ENCODE assay signal across 8 cellular contexts in genomic region chrX:16719334-16720084, GRCh38. TPM values are rescaled to one million over a fixed set of nuclear protein-coding genes. Genes with fewer than 3 reads are reported as not detected.
A peak's percentile ranks its signal among the peaks of the same experiment; 100 is the strongest.
DNase-seq lines count a peak whose midpoint lies in the region; ATAC-seq and TF ChIP-seq lines count a peak whose summit lies in the region.

Gene SYAP1, plus strand, starts transcription at chrX:16719612. Its CDS starts 113 bp downstream, at chrX:16719725.

- peak within 1 kb of the TSS; percentile 72 for H3K4me2 ChIP-seq in mammary epithelial cell (ENCODE audit: insufficient read depth, low read depth, low read length)

- dilution Hi-C loops in mammary epithelial cell (cut with HindIII; ENCODE audit: low sequenced_read_pairs) = no loop called here

- H2AFZ ChIP-seq in ACC112 (ENCODE audit: low read length, unreplicated experiment) = no peak within 1 kb of the TSS
- peak within 1 kb of the TSS; percentile 83 for H2AFZ ChIP-seq in mammary epithelial cell (ENCODE audit: low read depth, low read length)

- DNase-seq in NCI-H2227 (lab: John Stamatoyannopoulos, UW; ENCODE audit: unreplicated experiment) (peak; percentile 100), WERI-Rb-1 (peak; percentile 98), mammary epithelial cell (peak; percentile 98)

- peak; percentile 93 for ATAC-seq in GM18873 (IDR thresholded peaks at IDR 0.05; ENCODE audit: low FRiP score, unreplicated experiment)
- peak; percentile 99 for ATAC-seq in HG03139 (IDR thresholded peaks at IDR 0.05; ENCODE audit: unreplicated experiment)

- H3K79me2 ChIP-seq in ACC112 (ENCODE audit: control insufficient read depth, insufficient read depth, low read length, unreplicated experiment) (peaks cover 49% of the 10 kb centered on the region), mammary epithelial cell (ENCODE audit: insufficient read depth, low read length) (peaks cover 49% of the 10 kb centered on the region)

- H3K4me3 ChIP-seq in ACC112 (ENCODE audit: low read depth, low read length) = peak within 1 kb of the TSS; percentile 100
- H3K4me3 ChIP-seq in WERI-Rb-1 (ENCODE audit: low read depth, low read length) = peak within 1 kb of the TSS; percentile 90
- peak within 1 kb of the TSS; percentile 64 to 78 (median 72) for H3K4me3 ChIP-seq in mammary epithelial cell (replicated peaks in 1 of 3; ENCODE audit: insufficient read depth in 1 of 3, low read depth in 2 of 3, low read length in 3 of 3)
- H3K4me3 ChIP-seq in iPS-20b (ENCODE audit: low read length) = peak within 1 kb of the TSS; percentile 90
- H3K4me3 ChIP-seq in skin epidermis = peak within 1 kb of the TSS; percentile 53 to 72 (median 62)

- H4K20me1 ChIP-seq in mammary epithelial cell (ENCODE audit: insufficient read depth, low read length) = no peaks in the 10 kb centered on the region

- peaks cover 7% of the 10 kb centered on the region for H3K4me1 ChIP-seq in ACC112 (ENCODE audit: control insufficient read depth, insufficient read depth, low read length, unreplicated experiment)
- H3K4me1 ChIP-seq in mammary epithelial cell (ENCODE audit: insufficient read depth, low read length) = peaks cover 3% of the 10 kb centered on the region
- no peaks in the 10 kb centered on the region; the same call in 1 of the 2 replicates for H3K4me1 ChIP-seq in iPS-20b (ENCODE audit: insufficient read depth, low read length)

- no TSS peak for BruUV-seq in mammary epithelial cell (replicated peaks; lab: Mats Ljungman, UMichigan)

- intact Hi-C loops in mammary epithelial cell (cut with micrococcal nuclease) = no loop called here

- TF ChIP-seq CTCF in WERI-Rb-1 (IDR thresholded peaks at IDR 0.05; ENCODE audit: low read depth, low read length) = no peak
- TF ChIP-seq CTCF in mammary epithelial cell (conservative IDR thresholded peaks at IDR 0.05 in 1 of 2, IDR thresholded peaks at IDR 0.05 in 1 of 2; ENCODE audit: extremely low read depth in 1 of 2, insufficient read depth in 1 of 2, low read depth in 1 of 2, low read length in 2 of 2) = peak in 1 of 2 donors; percentile 9

- H3K9me3 ChIP-seq in WERI-Rb-1 (ENCODE audit: severe bottlenecking) = no peaks in the 10 kb centered on the region
- H3K9me3 ChIP-seq in mammary epithelial cell (replicated peaks; ENCODE audit: insufficient read depth, low read length) = no peaks in the 10 kb centered on the region
- no peaks in the 10 kb centered on the region for H3K9me3 ChIP-seq in iPS-20b (ENCODE audit: insufficient read depth, low read depth, low read length)

- H3K27me3 ChIP-seq in ACC112 (ENCODE audit: insufficient read depth, low read length) = no peaks in the 10 kb centered on the region
- H3K27me3 ChIP-seq in WERI-Rb-1 (ENCODE audit: insufficient read depth, low read depth, severe bottlenecking) = no peaks in the 10 kb centered on the region
- H3K27me3 ChIP-seq in mammary epithelial cell (ENCODE audit: insufficient read depth, low read length) = no peaks in the 10 kb centered on the region
- H3K27me3 ChIP-seq in iPS-20b (ENCODE audit: insufficient read depth, low read length) = no peaks in the 10 kb centered on the region

- WGBS in mammary epithelial cell (ENCODE audit: low coverage, missing lambda C conversion rate) = under 1% methylated on average over 42 of the region's 54 CpGs

- in situ Hi-C loops in mammary epithelial cell (cut with MboI; ENCODE audit: low sequenced_read_pairs in 2 of 2) = no loop called here

- peaks cover 7% of the 10 kb centered on the region; the same call in 1 of the 2 replicates for H3K36me3 ChIP-seq in ACC112 (ENCODE audit: insufficient read depth, low read length)
- H3K36me3 ChIP-seq in WERI-Rb-1 = peaks cover 17% of the 10 kb centered on the region
- H3K36me3 ChIP-seq in mammary epithelial cell (ENCODE audit: insufficient read depth, low read length) = peaks cover 6% of the 10 kb centered on the region
- no peaks in the 10 kb centered on the region for H3K36me3 ChIP-seq in iPS-20b (ENCODE audit: insufficient read depth, low read depth, low read length)

- CTCF ChIA-PET in mammary epithelial cell (lab: Charles Lee; ENCODE audit: low non-redundant PET) = interaction anchor here (0.5 to 0.7 kb wide), 2 partner anchors 25 to 283 kb away, joined by 4 read pairs; no protein-coding TSS in a partner anchor

- peak within 1 kb of the TSS; percentile 98 for H3K9ac ChIP-seq in mammary epithelial cell (ENCODE audit: insufficient read depth, low read length)
- peak within 1 kb of the TSS; percentile 98 for H3K9ac ChIP-seq in iPS-20b (ENCODE audit: low read depth, low read length)

- H3K27ac ChIP-seq in ACC112 (ENCODE audit: low read depth, low read length) (peak within 1 kb of the TSS; percentile 98), WERI-Rb-1 (peak within 1 kb of the TSS; percentile 97), mammary epithelial cell (ENCODE audit: insufficient read depth, low read depth, low read length) (peak within 1 kb of the TSS; percentile 93), iPS-20b (ENCODE audit: low read length) (peak within 1 kb of the TSS; percentile 87), skin epidermis (peak within 1 kb of the TSS; percentile 31 to 93 (median 87))

RNA-seq across cellular contexts. Expression of gene SYAP1, which starts in this region (rescaled TPM):
- total RNA-seq in mammary epithelial cell = 10 to 100 TPM; 30.3 to 47.5 TPM
- 15.2 TPM for polyA plus RNA-seq in mammary epithelial cell
- 16.4 TPM for polyA minus RNA-seq in mammary epithelial cell

Comparison
In these comparisons a context has a peak if more than half of its experiments do, and no peak if none do; other contexts are left out.
1. Peak in every context shown above with its lines: DNase-seq, ATAC-seq, H3K4me3 ChIP-seq and H3K27ac ChIP-seq.